In genomic region chr19:57570707-57571106, GRCh38 we compare ENCODE assay signal across 31 cellular contexts.
"Had no signal": no experiment of that assay in that cellular context is flagged by ENCODE, and none has a peak within 500 bp of the region (broad histone marks: within the 10 kb centered on the region; RNA-seq: fewer than 3 reads in every experiment).

No MANE protein-coding gene starts in this region.

- H3K9ac ChIP-seq: neural progenitor cell had no signal

- H3K27ac ChIP-seq: lower lobe of right lung, neural progenitor cell, neutrophil, ovary, skin epidermis, stomach, suprapubic skin, thoracic aorta, tibial artery, upper lobe of right lung had no signal

- H3K27ac Mint-ChIP-seq: naive thymus-derived CD8-positive, alpha-beta T cell; nephron; neural progenitor cell; progenitor cell of endocrine pancreas; stimulated activated naive B cell treated with anti-CD40 and anti-IgM and Interleukin-4, amounts not matched to agents 10 μg/mL and 1 μg/mL and 100 μg/mL, for 72 hours had no signal

- H2AFZ ChIP-seq: neural progenitor cell had no signal

- H3K4me3 ChIP-seq: lower lobe of right lung, neural progenitor cell, ovary, skin epidermis, stomach, suprapubic skin, thoracic aorta, tibial artery, upper lobe of right lung had no signal

- H3K27me3 ChIP-seq: neural progenitor cell, neutrophil, ovary, stomach, suprapubic skin, tibial artery, upper lobe of right lung had no signal

- DNase-seq: hippocampal formation; kidney glomerular epithelial cell; left cardiac atrium; left ventricle myocardium superior; lower lobe of right lung; mammary epithelial cell; mesenchymal stem cell; naive thymus-derived CD8-positive, alpha-beta T cell; occipital lobe; ovary; retina; right cardiac atrium; stimulated activated CD4-positive, alpha-beta T cell treated with anti-CD3 and anti-CD28 coated beads, Interleukin-12 subunit alpha, Interleukin-12 subunit beta, amount 100 ng/mL, for 4 hours; stimulated activated CD4-positive, alpha-beta T cell treated with anti-CD3 and anti-CD28 coated beads, Interleukin-15, amount 100 ng/mL, for 24 hours; stimulated activated CD4-positive, alpha-beta T cell treated with anti-CD3 and anti-CD28 coated beads, Interleukin-2, amount 100 ng/mL, for 24 hours; stimulated activated CD4-positive, alpha-beta T cell treated with anti-CD3 and anti-CD28 coated beads, Interleukin-4, amount 100 ng/mL, for 1 hour; stimulated activated naive B cell treated with anti-CD40 and anti-IgM and Interleukin-4, amounts not matched to agents 10 μg/mL and 1 μg/mL and 100 μg/mL, for 72 hours; stimulated activated naive CD8-positive, alpha-beta T cell treated with anti-CD3 and anti-CD28 coated beads, Interleukin-15, Interleukin-2, amounts not matched to agents 100 U/mL and 50 U/mL, for 24 hours; stomach; tibial artery; trophoblast cell; upper lobe of right lung had no signal

- H3K4me1 Mint-ChIP-seq: naive thymus-derived CD8-positive, alpha-beta T cell; nephron; neural progenitor cell had no signal

- H3K27me3 Mint-ChIP-seq: naive thymus-derived CD8-positive, alpha-beta T cell; progenitor cell of endocrine pancreas; stimulated activated naive B cell treated with anti-CD40 and anti-IgM and Interleukin-4, amounts not matched to agents 10 μg/mL and 1 μg/mL and 100 μg/mL, for 72 hours had no signal

- H3K4me1 ChIP-seq: lower lobe of right lung, neural progenitor cell, stomach, suprapubic skin, tibial artery, upper lobe of right lung had no signal

- H3K4me3 Mint-ChIP-seq: naive thymus-derived CD8-positive, alpha-beta T cell; nephron; neural progenitor cell; stimulated activated naive B cell treated with anti-CD40 and anti-IgM and Interleukin-4, amounts not matched to agents 10 μg/mL and 1 μg/mL and 100 μg/mL, for 72 hours had no signal

- H3K4me2 ChIP-seq: neural progenitor cell had no signal

- ATAC-seq: left cardiac atrium; left lobe of liver; left ventricle myocardium superior; lower lobe of right lung; naive thymus-derived CD8-positive, alpha-beta T cell; right cardiac atrium; sciatic nerve; stimulated activated naive B cell treated with anti-CD40 and anti-IgM and Interleukin-4, amounts not matched to agents 10 μg/mL and 1 μg/mL and 100 μg/mL, for 72 hours; stimulated activated naive CD8-positive, alpha-beta T cell treated with anti-CD3 and anti-CD28 coated beads, Interleukin-15, Interleukin-2, amounts not matched to agents 100 U/mL and 50 U/mL, for 24 hours; upper lobe of right lung had no signal
